19 cellular contexts compared by ENCODE assay signal in genomic region chr2:128642801-128643200, GRCh38.
DNase-seq lines count a peak whose midpoint lies in the region; ATAC-seq and TF ChIP-seq lines count a peak whose summit lies in the region.
"Had no signal": no experiment of that assay in that cellular context is flagged by ENCODE, and none has a peak within 500 bp of the region (broad histone marks: within the 10 kb centered on the region; RNA-seq: fewer than 3 reads in every experiment).

No MANE protein-coding gene starts in this region.

- H3K36me3 Mint-ChIP-seq in activated CD8-positive, alpha-beta memory T cell treated with anti-CD3 and anti-CD28 coated beads, Interleukin-2, amount 10 ng/mL, durations not matched to agents 7 days and 5 days = no peaks in the 10 kb centered on the region
- H3K36me3 Mint-ChIP-seq in brain (no peaks in the 10 kb centered on the region), neural crest cell (ENCODE audit: low read depth) (no peaks in the 10 kb centered on the region)
- H3K36me3 Mint-ChIP-seq: CD8-positive, alpha-beta memory T cell; naive B cell had no signal

- no peak overlapping the region for H3K4me3 Mint-ChIP-seq in activated CD8-positive, alpha-beta memory T cell treated with anti-CD3 and anti-CD28 coated beads, Interleukin-2, amount 10 ng/mL, durations not matched to agents 7 days and 5 days
- no peak overlapping the region for H3K4me3 Mint-ChIP-seq in brain
- H3K4me3 Mint-ChIP-seq in neural crest cell = no peak overlapping the region
- H3K4me3 Mint-ChIP-seq: CD8-positive, alpha-beta memory T cell; naive B cell; T-helper 1 cell treated with Interleukin-12 subunit alpha and Interleukin-12 subunit beta and Interleukin-4 antibody, amounts not matched to agents 30 μg/mL and 1 μg/mL, for 36 hours had no signal

- no peaks in the 10 kb centered on the region for H3K36me3 ChIP-seq in upper lobe of right lung

- no peak for TF ChIP-seq CTCF in brain (conservative IDR thresholded peaks at IDR 0.05)
- TF ChIP-seq CTCF in neural crest cell (conservative IDR thresholded peaks at IDR 0.05) = no peak
- no peak for TF ChIP-seq CTCF in upper lobe of right lung (IDR thresholded peaks at IDR 0.05)

- H3K9me3 ChIP-seq in upper lobe of right lung = no peaks in the 10 kb centered on the region

- peak; percentile 32 for DNase-seq in activated CD8-positive, alpha-beta memory T cell treated with anti-CD3 and anti-CD28 coated beads for 24 hours
- no peak for DNase-seq in activated CD8-positive, alpha-beta memory T cell treated with anti-CD3 and anti-CD28 coated beads, Interleukin-2, amount 10 ng/mL, durations not matched to agents 7 days and 5 days
- DNase-seq in neural crest cell (ENCODE audit: low read depth, low spot score) (no peak), upper lobe of right lung (peak; percentile 38), GOT3 (lab: John Stamatoyannopoulos, UW) (no peak), NCI-H1436 treated with DMSO at 0.1 percent for 48 hours (lab: John Stamatoyannopoulos, UW) (no peak)
- no peak for DNase-seq in NK-92 treated with Interleukin-12 subunit alpha and Interleukin-12 subunit beta, amount 100 ng/mL, for 24 hours (lab: John Stamatoyannopoulos, UW)
- DNase-seq: 8988T; activated CD4-positive, alpha-beta T cell treated with anti-CD3 and anti-CD28 coated beads for 48 hours; activated effector memory CD4-positive, alpha-beta T cell treated with Interleukin-2 at 50 U/mL for 16 hours; CD8-positive, alpha-beta memory T cell; KG1; left cardiac atrium; mesenchymal stem cell; naive B cell; NCI-H1105; NCI-H510A treated with DMSO at 0.1 percent for 48 hours had no signal

- H3K27ac Mint-ChIP-seq in activated CD8-positive, alpha-beta memory T cell treated with anti-CD3 and anti-CD28 coated beads, Interleukin-2, amount 10 ng/mL, durations not matched to agents 7 days and 5 days = no peak overlapping the region
- H3K27ac Mint-ChIP-seq in brain (peak overlapping the region in 4 of 5 experiments; percentile 5 to 93 (median 80)), neural crest cell (ENCODE audit: unreplicated experiment) (peak overlapping the region; percentile 53)
- H3K27ac Mint-ChIP-seq: CD8-positive, alpha-beta memory T cell; T-helper 1 cell treated with Interleukin-12 subunit alpha and Interleukin-12 subunit beta and Interleukin-4 antibody, amounts not matched to agents 30 μg/mL and 1 μg/mL, for 36 hours had no signal

- CTCF ChIA-PET in activated CD8-positive, alpha-beta memory T cell treated with anti-CD3 and anti-CD28 coated beads, Interleukin-2, amount 10 ng/mL, durations not matched to agents 7 days and 5 days (lab: Charles Lee) = no interaction called here

- H3K27ac ChIP-seq in upper lobe of right lung = no peak overlapping the region

- no peaks in the 10 kb centered on the region for H3K4me1 ChIP-seq in upper lobe of right lung

- no peaks in the 10 kb centered on the region for H3K4me1 Mint-ChIP-seq in activated CD8-positive, alpha-beta memory T cell treated with anti-CD3 and anti-CD28 coated beads, Interleukin-2, amount 10 ng/mL, durations not matched to agents 7 days and 5 days
- peaks cover 80% of the 10 kb centered on the region for H3K4me1 Mint-ChIP-seq in brain
- H3K4me1 Mint-ChIP-seq in neural crest cell = peaks cover 64% of the 10 kb centered on the region

- intact Hi-C loops in upper lobe of right lung (cut with DNase I) = no loop called here

- no peaks in the 10 kb centered on the region for H3K9me3 Mint-ChIP-seq in activated CD8-positive, alpha-beta memory T cell treated with anti-CD3 and anti-CD28 coated beads, Interleukin-2, amount 10 ng/mL, durations not matched to agents 7 days and 5 days (ENCODE audit: low read depth)
- peaks cover 0 to 5% (median 0%) of the 10 kb centered on the region in 5 experiments for H3K9me3 Mint-ChIP-seq in brain
- no peaks in the 10 kb centered on the region for H3K9me3 Mint-ChIP-seq in neural crest cell
- H3K9me3 Mint-ChIP-seq: naive B cell; T-helper 1 cell treated with Interleukin-12 subunit alpha and Interleukin-12 subunit beta and Interleukin-4 antibody, amounts not matched to agents 30 μg/mL and 1 μg/mL, for 36 hours had no signal

- no peak overlapping the region for H3K4me3 ChIP-seq in upper lobe of right lung

- no peaks in the 10 kb centered on the region for H3K27me3 ChIP-seq in upper lobe of right lung

- no peak for ATAC-seq in activated CD8-positive, alpha-beta memory T cell treated with anti-CD3 and anti-CD28 coated beads, Interleukin-2, amount 10 ng/mL, durations not matched to agents 7 days and 5 days
- peak; percentile 31 for ATAC-seq in upper lobe of right lung
- ATAC-seq: left cardiac atrium had no signal

- H3K27me3 Mint-ChIP-seq in activated CD8-positive, alpha-beta memory T cell treated with anti-CD3 and anti-CD28 coated beads, Interleukin-2, amount 10 ng/mL, durations not matched to agents 7 days and 5 days = peaks cover 17% of the 10 kb centered on the region
- H3K27me3 Mint-ChIP-seq in brain (peaks cover 9% of the 10 kb centered on the region), neural crest cell (ENCODE audit: low read depth) (no peaks in the 10 kb centered on the region)

Comparison
In these comparisons a context has a peak if more than half of its experiments do, and no peak if none do; other contexts are left out.
1. DNase-seq: peak in activated CD8-positive, alpha-beta memory T cell treated with anti-CD3 and anti-CD28 coated beads for 24 hours (single experiment) and upper lobe of right lung (single experiment); none in activated CD8-positive, alpha-beta memory T cell treated with anti-CD3 and anti-CD28 coated beads, Interleukin-2, amount 10 ng/mL, durations not matched to agents 7 days and 5 days (single experiment), neural crest cell (single experiment), NK-92 treated with Interleukin-12 subunit alpha and Interleukin-12 subunit beta, amount 100 ng/mL, for 24 hours (single experiment), GOT3 (single experiment) and NCI-H1436 treated with DMSO at 0.1 percent for 48 hours (single experiment).